In the genomic region with DNA sequence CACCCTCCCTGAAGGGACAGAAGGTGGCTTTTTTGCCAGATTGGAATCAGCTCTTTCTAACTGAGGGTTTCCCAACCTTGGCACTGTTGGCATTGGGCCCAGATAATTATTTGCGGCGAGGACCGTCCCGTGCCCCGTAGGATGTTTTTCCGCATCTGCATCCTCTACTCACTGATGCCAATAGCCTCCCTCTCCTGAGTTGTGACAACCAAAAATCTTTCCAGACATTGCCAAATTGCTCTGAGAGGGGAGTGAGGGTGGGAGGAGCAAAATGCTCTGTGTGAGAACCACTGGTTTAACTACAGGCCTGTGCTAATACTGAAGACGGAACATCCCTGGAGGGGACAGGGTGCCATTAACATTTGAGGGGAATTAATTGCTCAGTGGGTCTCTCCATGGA, we compare ENCODE assay signal across 18 cellular contexts. TPM values are rescaled to one million over a fixed set of nuclear protein-coding genes. Genes with fewer than 3 reads are reported as not detected.
"Had no signal": no experiment of that assay in that cellular context is flagged by ENCODE, and none has a peak within 500 bp of the region (broad histone marks: within the 10 kb centered on the region; RNA-seq: fewer than 3 reads in every experiment).

No MANE protein-coding gene starts in this region.

- H3K4me1 ChIP-seq: left lung, psoas muscle, right lobe of liver had no signal

- H3K36me3 ChIP-seq: left lung, right lobe of liver had no signal

- H3K4me3 Mint-ChIP-seq: activated CD8-positive, alpha-beta memory T cell treated with anti-CD3 and anti-CD28 coated beads, Interleukin-2, amount 10 ng/mL, durations not matched to agents 7 days and 5 days; activated naive CD4-positive, alpha-beta T cell treated with anti-CD3 and anti-CD28 coated beads, Interleukin-2, amount 10 ng/mL, durations not matched to agents 7 days and 5 days; activated T-cell treated with anti-CD3 and anti-CD28 coated beads, Interleukin-2, amount 50 U/mL, for 24 hours; memory B cell; natural killer cell; T-cell had no signal

- FAIRE-seq: astrocyte, keratinocyte had no signal

- H3K36me3 Mint-ChIP-seq: activated CD8-positive, alpha-beta memory T cell treated with anti-CD3 and anti-CD28 coated beads, Interleukin-2, amount 10 ng/mL, durations not matched to agents 7 days and 5 days; activated naive CD4-positive, alpha-beta T cell treated with anti-CD3 and anti-CD28 coated beads, Interleukin-2, amount 10 ng/mL, durations not matched to agents 7 days and 5 days; memory B cell; natural killer cell; T-cell had no signal

- H3K9me3 ChIP-seq: left lung, psoas muscle, right lobe of liver had no signal

- H3K27ac Mint-ChIP-seq: activated CD8-positive, alpha-beta memory T cell treated with anti-CD3 and anti-CD28 coated beads, Interleukin-2, amount 10 ng/mL, durations not matched to agents 7 days and 5 days; activated naive CD4-positive, alpha-beta T cell treated with anti-CD3 and anti-CD28 coated beads, Interleukin-2, amount 10 ng/mL, durations not matched to agents 7 days and 5 days; activated T-cell treated with anti-CD3 and anti-CD28 coated beads, Interleukin-2, amount 50 U/mL, for 24 hours; memory B cell; natural killer cell; T-cell had no signal

- H3K27me3 ChIP-seq: right lobe of liver had no signal

- H3K27ac ChIP-seq: left lung, psoas muscle, right lobe of liver, VCaP had no signal

- H3K4me1 Mint-ChIP-seq: activated CD8-positive, alpha-beta memory T cell treated with anti-CD3 and anti-CD28 coated beads, Interleukin-2, amount 10 ng/mL, durations not matched to agents 7 days and 5 days; activated naive CD4-positive, alpha-beta T cell treated with anti-CD3 and anti-CD28 coated beads, Interleukin-2, amount 10 ng/mL, durations not matched to agents 7 days and 5 days; memory B cell; natural killer cell; T-cell had no signal

- ATAC-seq: activated CD8-positive, alpha-beta memory T cell treated with anti-CD3 and anti-CD28 coated beads, Interleukin-2, amount 10 ng/mL, durations not matched to agents 7 days and 5 days; left lung; natural killer cell; psoas muscle; right lobe of liver; T-cell had no signal

- H3K9me3 Mint-ChIP-seq: activated naive CD4-positive, alpha-beta T cell treated with anti-CD3 and anti-CD28 coated beads, Interleukin-2, amount 10 ng/mL, durations not matched to agents 7 days and 5 days; activated T-cell treated with anti-CD3 and anti-CD28 coated beads, Interleukin-2, amount 50 U/mL, for 24 hours; natural killer cell; T-cell had no signal

- DNase-seq: activated CD4-positive, alpha-beta T cell treated with anti-CD3 and anti-CD28 coated beads for 1 hour; activated CD4-positive, alpha-beta T cell treated with anti-CD3 and anti-CD28 coated beads, Interleukin-2, amount 50 U/mL, for 4 hours; activated CD8-positive, alpha-beta memory T cell treated with anti-CD3 and anti-CD28 coated beads, Interleukin-2, amount 10 ng/mL, durations not matched to agents 7 days and 5 days; activated naive CD4-positive, alpha-beta T cell treated with anti-CD3 and anti-CD28 coated beads, Interleukin-2, amount 10 ng/mL, durations not matched to agents 7 days and 5 days; activated T-cell treated with anti-CD3 and anti-CD28 coated beads, Interleukin-2, amount 50 U/mL, for 24 hours; erythroblast; hippocampal formation; left lung; natural killer cell; psoas muscle; right lobe of liver; stimulated activated CD4-positive, alpha-beta T cell treated with anti-CD3 and anti-CD28 coated beads, Interleukin-12 subunit alpha, Interleukin-12 subunit beta, amount 100 ng/mL, for 4 hours; stimulated activated CD4-positive, alpha-beta T cell treated with anti-CD3 and anti-CD28 coated beads, Interleukin-2, amount 100 ng/mL, for 24 hours; T-cell had no signal

- H3K4me3 ChIP-seq: left lung, psoas muscle, right lobe of liver had no signal

RNA-seq across cellular contexts. Expression of a gene that starts 33.6 kb away (rescaled TPM):
- total RNA-seq: natural killer cell had no signal
